ENCODE assay signal across 8 cellular contexts in the genomic region with DNA sequence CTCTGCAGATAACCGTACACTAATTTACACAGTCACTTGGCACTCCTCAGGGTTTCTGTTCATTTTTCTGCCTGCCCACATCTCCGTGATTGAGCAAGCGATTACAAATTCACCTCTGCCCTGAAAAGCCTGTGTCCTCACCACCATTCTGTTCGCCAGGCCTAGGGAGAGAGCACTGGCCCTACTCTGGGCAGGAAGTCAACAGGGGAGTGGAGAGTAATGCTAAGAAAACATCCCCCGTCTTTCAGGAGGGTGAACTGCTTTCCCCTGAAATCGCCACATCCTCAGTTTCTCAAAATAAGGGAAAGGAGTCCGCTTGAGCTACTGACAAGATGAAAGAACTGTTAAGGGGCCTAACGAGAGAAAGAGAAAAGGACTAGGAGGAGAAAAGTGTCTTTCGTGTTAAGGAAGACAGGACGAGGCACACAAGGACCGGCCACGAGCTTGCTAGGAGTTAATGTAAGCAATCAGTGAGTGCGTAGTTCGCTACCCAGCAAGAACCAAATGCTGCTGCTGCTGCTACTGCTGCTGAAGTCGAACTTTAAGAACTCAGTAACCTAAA. TPM values are rescaled to one million over a fixed set of nuclear protein-coding genes. Genes with fewer than 3 reads are reported as not detected.
DNase-seq lines count a peak whose midpoint lies in the region; ATAC-seq and TF ChIP-seq lines count a peak whose summit lies in the region.

No MANE protein-coding gene starts in this region.

- DNase-seq in CD4-positive, CD25-positive, alpha-beta regulatory T cell, result peak in 1 of 3 donors; percentile 68
- DNase-seq in LoVo (ENCODE audit: low spot score), result peak; percentile 12
- peak; percentile 17 for DNase-seq in non-pigmented ciliary epithelial cell (ENCODE audit: low read depth)

- peak overlapping the region; percentile 71 for H3K27ac ChIP-seq in CD4-positive, CD25-positive, alpha-beta regulatory T cell (ENCODE audit: insufficient read depth, low read length, poor library complexity, severe bottlenecking)
- peak overlapping the region; percentile 83 to 94 (median 88) for H3K27ac ChIP-seq in gastroesophageal sphincter

- H3K36me3 Mint-ChIP-seq in CD4-positive, CD25-positive, alpha-beta regulatory T cell, result peaks cover 38% of the 10 kb centered on the region
- peaks cover 75% of the 10 kb centered on the region for H3K36me3 Mint-ChIP-seq in activated T-helper 17 cell treated with anti-CD3 and anti-CD28 coated beads, Interleukin-2, amount 50 U/mL, for 72 hours (ENCODE audit: low read depth)

- H3K4me1 ChIP-seq in CD4-positive, CD25-positive, alpha-beta regulatory T cell (ENCODE audit: control insufficient read depth, insufficient read depth, low read length, poor library complexity, severe bottlenecking), result peaks cover 21% of the 10 kb centered on the region
- peaks cover 0 to 27% (median 12%) of the 10 kb centered on the region in 3 donors for H3K4me1 ChIP-seq in gastroesophageal sphincter

- peaks cover 0 to 2% (median 0%) of the 10 kb centered on the region in 7 donors for H3K9me3 Mint-ChIP-seq in CD4-positive, CD25-positive, alpha-beta regulatory T cell
- no peaks in the 10 kb centered on the region for H3K9me3 Mint-ChIP-seq in activated T-helper 17 cell treated with anti-CD3 and anti-CD28 coated beads, Interleukin-2, amount 50 U/mL, for 72 hours

- peaks cover 40% of the 10 kb centered on the region for H3K36me3 ChIP-seq in CD4-positive, CD25-positive, alpha-beta regulatory T cell (ENCODE audit: control insufficient read depth, insufficient read depth, low read length)
- H3K36me3 ChIP-seq in gastroesophageal sphincter, result peaks cover 4 to 53% of the 10 kb centered on the region in 2 donors

- no peaks in the 10 kb centered on the region for H3K9me3 ChIP-seq in CD4-positive, CD25-positive, alpha-beta regulatory T cell (ENCODE audit: control insufficient read depth in 2 of 2, low read length in 2 of 2)
- H3K9me3 ChIP-seq in gastroesophageal sphincter, result no peaks in the 10 kb centered on the region

- H3K4me3 Mint-ChIP-seq in CD4-positive, CD25-positive, alpha-beta regulatory T cell, result peak overlapping the region; percentile 92 to 100 (median 100)
- H3K4me3 Mint-ChIP-seq in activated T-helper 17 cell treated with anti-CD3 and anti-CD28 coated beads, Interleukin-2, amount 50 U/mL, for 72 hours, result peak overlapping the region; percentile 97

- no peak for TF ChIP-seq CTCF in gastroesophageal sphincter (IDR thresholded peaks at IDR 0.05)

- H3K27me3 ChIP-seq in CD4-positive, CD25-positive, alpha-beta regulatory T cell (ENCODE audit: control insufficient read depth, insufficient read depth, low read length), result no peaks in the 10 kb centered on the region
- H3K27me3 ChIP-seq in gastroesophageal sphincter, result no peaks in the 10 kb centered on the region

- WGBS in gastroesophageal sphincter (ENCODE audit: low coverage in 1 of 2), 2 donors, result 0 to 1% methylated on average over 10 to 13 of the region's 15 CpGs

- peaks cover 6% of the 10 kb centered on the region for H3K27me3 Mint-ChIP-seq in CD4-positive, CD25-positive, alpha-beta regulatory T cell
- no peaks in the 10 kb centered on the region for H3K27me3 Mint-ChIP-seq in activated T-helper 17 cell treated with anti-CD3 and anti-CD28 coated beads, Interleukin-2, amount 50 U/mL, for 72 hours

- TF ChIP-seq POLR2A in gastroesophageal sphincter (IDR thresholded peaks at IDR 0.05) (no peak), GM18505 (IDR thresholded peaks at IDR 0.05; ENCODE audit: borderline replicate concordance, extremely low read depth, insufficient read depth, insufficient read length) (no peak)

- peak; percentile 9 to 17 for ATAC-seq in CD4-positive, CD25-positive, alpha-beta regulatory T cell (ENCODE audit: low read depth in 2 of 2)
- ATAC-seq in GM19455 (IDR thresholded peaks at IDR 0.05; ENCODE audit: unreplicated experiment) (peak; percentile 22), gastroesophageal sphincter (peak; percentile 42), GM21717 (IDR thresholded peaks at IDR 0.05; ENCODE audit: unreplicated experiment) (no peak), GM18505 (IDR thresholded peaks at IDR 0.05; ENCODE audit: unreplicated experiment) (no peak)
- ATAC-seq in activated T-helper 17 cell treated with anti-CD3 and anti-CD28 coated beads, Interleukin-2, amount 50 U/mL, for 72 hours (replicated peaks), result peak; percentile 41

- H3K4me1 Mint-ChIP-seq in CD4-positive, CD25-positive, alpha-beta regulatory T cell, result peaks cover 18 to 38% (median 28%) of the 10 kb centered on the region in 4 donors
- peaks cover 16% of the 10 kb centered on the region for H3K4me1 Mint-ChIP-seq in activated T-helper 17 cell treated with anti-CD3 and anti-CD28 coated beads, Interleukin-2, amount 50 U/mL, for 72 hours

- peak overlapping the region; percentile 96 to 98 (median 97) for H3K27ac Mint-ChIP-seq in CD4-positive, CD25-positive, alpha-beta regulatory T cell
- peak overlapping the region; percentile 98 for H3K27ac Mint-ChIP-seq in activated T-helper 17 cell treated with anti-CD3 and anti-CD28 coated beads, Interleukin-2, amount 50 U/mL, for 72 hours

- peak overlapping the region; percentile 95 for H3K4me3 ChIP-seq in CD4-positive, CD25-positive, alpha-beta regulatory T cell (ENCODE audit: low read depth, low read length)
- peak overlapping the region; percentile 68 to 100 for H3K4me3 ChIP-seq in gastroesophageal sphincter

- no peak for TF ChIP-seq EP300 in gastroesophageal sphincter (IDR thresholded peaks at IDR 0.05)

RNA-seq across cellular contexts. Expression of gene PEX19, which starts 0.6 kb away (rescaled TPM):
- 44.4 TPM for total RNA-seq in CD4-positive, CD25-positive, alpha-beta regulatory T cell
- 10 to 100 TPM; 55.6 to 61.5 (median 58.8) TPM for polyA plus RNA-seq in CD4-positive, CD25-positive, alpha-beta regulatory T cell
- total RNA-seq in activated T-helper 17 cell treated with anti-CD3 and anti-CD28 coated beads, Interleukin-2, amount 50 U/mL, for 72 hours, result 10 to 100 TPM; 48.3 to 61.4 TPM
- 10 to 100 TPM; 50.0 to 96.8 (median 61.1) TPM for total RNA-seq in gastroesophageal sphincter

RNA-seq across cellular contexts. Expression of gene DCAF8, which starts 22.0 kb away (rescaled TPM):
- total RNA-seq in CD4-positive, CD25-positive, alpha-beta regulatory T cell, result 182 TPM
- polyA plus RNA-seq in CD4-positive, CD25-positive, alpha-beta regulatory T cell, result 10 to 100 TPM; 50.3 to 74.1 (median 54.9) TPM
- 100 to 1,000 TPM; 126 to 175 TPM for total RNA-seq in activated T-helper 17 cell treated with anti-CD3 and anti-CD28 coated beads, Interleukin-2, amount 50 U/mL, for 72 hours
- 100 to 1,000 TPM; 154 to 211 (median 159) TPM for total RNA-seq in gastroesophageal sphincter

RNA-seq across cellular contexts. Expression of gene COPA, which starts 58.7 kb away (rescaled TPM):
- total RNA-seq in CD4-positive, CD25-positive, alpha-beta regulatory T cell, result 150 TPM
- polyA plus RNA-seq in CD4-positive, CD25-positive, alpha-beta regulatory T cell, result 100 to 1,000 TPM; 121 to 140 (median 133) TPM
- 100 to 1,000 TPM; 136 to 178 TPM for total RNA-seq in activated T-helper 17 cell treated with anti-CD3 and anti-CD28 coated beads, Interleukin-2, amount 50 U/mL, for 72 hours
- 100 to 1,000 TPM in 2 of 4 donors, 10 to 100 TPM in 2; 92.3 to 127 (median 111) TPM for total RNA-seq in gastroesophageal sphincter

RNA-seq across cellular contexts. Expression of gene NCSTN, which starts 58.9 kb away (rescaled TPM):
- total RNA-seq in CD4-positive, CD25-positive, alpha-beta regulatory T cell, result 80.5 TPM
- polyA plus RNA-seq in CD4-positive, CD25-positive, alpha-beta regulatory T cell, result 10 to 100 TPM; 59.3 to 66.3 (median 60.7) TPM
- total RNA-seq in activated T-helper 17 cell treated with anti-CD3 and anti-CD28 coated beads, Interleukin-2, amount 50 U/mL, for 72 hours, result 10 to 100 TPM; 58.7 to 67.4 TPM
- total RNA-seq in gastroesophageal sphincter, result 10 to 100 TPM; 41.5 to 49.2 (median 47.5) TPM

Comparison
In these comparisons a context has a peak if more than half of its experiments do, and no peak if none do; other contexts are left out.
1. ATAC-seq: peak in CD4-positive, CD25-positive, alpha-beta regulatory T cell (2 of 2), GM19455 (single experiment), activated T-helper 17 cell treated with anti-CD3 and anti-CD28 coated beads, Interleukin-2, amount 50 U/mL, for 72 hours (single experiment) and gastroesophageal sphincter (single experiment); none in GM21717 (single experiment) and GM18505 (single experiment).